12 cellular contexts compared by ENCODE assay signal in genomic region chr4:104901438-104901837, GRCh38.
DNase-seq lines count a peak whose midpoint lies in the region; FAIRE-seq and TF ChIP-seq lines count a peak whose summit lies in the region.
"Had no signal": no experiment of that assay in that cellular context is flagged by ENCODE, and none has a peak within 500 bp of the region (broad histone marks: within the 10 kb centered on the region; RNA-seq: fewer than 3 reads in every experiment).

No MANE protein-coding gene starts in this region.

- H3K79me2 ChIP-seq in astrocyte (ENCODE audit: insufficient read depth, low read length), result no peaks in the 10 kb centered on the region

- no peaks in the 10 kb centered on the region for H3K9me3 ChIP-seq in astrocyte (ENCODE audit: insufficient read depth, low read depth, low read length)
- H3K9me3 ChIP-seq: heart right ventricle, SJSA1 had no signal

- peaks cover 3% of the 10 kb centered on the region for H3K27me3 Mint-ChIP-seq in astrocyte (ENCODE audit: low read depth, unreplicated experiment)
- H3K27me3 Mint-ChIP-seq in activated CD4-positive, alpha-beta T cell treated with anti-CD3 and anti-CD28 coated beads, Interleukin-2, amount 10 ng/mL, durations not matched to agents 7 days and 5 days, result peaks cover 14% of the 10 kb centered on the region
- no peaks in the 10 kb centered on the region for H3K27me3 Mint-ChIP-seq in endothelial cell (ENCODE audit: unreplicated experiment)

- H3K27ac ChIP-seq in astrocyte (ENCODE audit: low read depth, low read length), result no peak overlapping the region
- H3K27ac ChIP-seq: BLaER1 treated with 17β-estradiol and CSF1 and Interleukin-3, amounts not matched to agents 10 nM and 100 nM; heart right ventricle; SJSA1 had no signal

- H3K4me1 Mint-ChIP-seq in astrocyte (ENCODE audit: low read depth, unreplicated experiment) (no peaks in the 10 kb centered on the region), endothelial cell (ENCODE audit: unreplicated experiment) (no peaks in the 10 kb centered on the region)
- H3K4me1 Mint-ChIP-seq in activated CD4-positive, alpha-beta T cell treated with anti-CD3 and anti-CD28 coated beads, Interleukin-2, amount 10 ng/mL, durations not matched to agents 7 days and 5 days, result peaks cover 4% of the 10 kb centered on the region

- H3K4me3 ChIP-seq in LNCaP clone FGC (ENCODE audit: low read depth, low read length), result no peak overlapping the region
- H3K4me3 ChIP-seq in astrocyte (ENCODE audit: insufficient read depth, low read depth, low read length), result no peak overlapping the region
- H3K4me3 ChIP-seq: BLaER1 treated with 17β-estradiol and CSF1 and Interleukin-3, amounts not matched to agents 10 nM and 100 nM; heart right ventricle; SJSA1 had no signal

- H3K4me3 Mint-ChIP-seq in astrocyte (ENCODE audit: unreplicated experiment), result no peak overlapping the region
- H3K4me3 Mint-ChIP-seq in activated CD4-positive, alpha-beta T cell treated with anti-CD3 and anti-CD28 coated beads, Interleukin-2, amount 10 ng/mL, durations not matched to agents 7 days and 5 days, result no peak overlapping the region
- H3K4me3 Mint-ChIP-seq in endothelial cell (ENCODE audit: unreplicated experiment), result no peak overlapping the region

- CTCF ChIA-PET in activated CD4-positive, alpha-beta T cell treated with anti-CD3 and anti-CD28 coated beads, Interleukin-2, amount 10 ng/mL, durations not matched to agents 7 days and 5 days (lab: Charles Lee), result no interaction called here

- no peaks in the 10 kb centered on the region for H3K36me3 ChIP-seq in astrocyte (ENCODE audit: insufficient read depth, low read length)
- H3K36me3 ChIP-seq: BLaER1 treated with 17β-estradiol and CSF1 and Interleukin-3, amounts not matched to agents 10 nM and 100 nM; heart right ventricle; SJSA1 had no signal

- no peak overlapping the region for H3K27ac Mint-ChIP-seq in astrocyte (ENCODE audit: unreplicated experiment)
- H3K27ac Mint-ChIP-seq in activated CD4-positive, alpha-beta T cell treated with anti-CD3 and anti-CD28 coated beads, Interleukin-2, amount 10 ng/mL, durations not matched to agents 7 days and 5 days, result no peak overlapping the region
- no peak overlapping the region for H3K27ac Mint-ChIP-seq in endothelial cell (ENCODE audit: unreplicated experiment)

- POLR2A ChIA-PET in activated CD4-positive, alpha-beta T cell treated with anti-CD3 and anti-CD28 coated beads, Interleukin-2, amount 10 ng/mL, durations not matched to agents 7 days and 5 days (lab: Charles Lee), result no interaction called here

- no peak overlapping the region for H3K4me2 ChIP-seq in astrocyte (ENCODE audit: low read length)

- H3K36me3 Mint-ChIP-seq in astrocyte (ENCODE audit: low read depth, unreplicated experiment) (no peaks in the 10 kb centered on the region), endothelial cell (ENCODE audit: low read depth, unreplicated experiment) (no peaks in the 10 kb centered on the region)
- H3K36me3 Mint-ChIP-seq in activated CD4-positive, alpha-beta T cell treated with anti-CD3 and anti-CD28 coated beads, Interleukin-2, amount 10 ng/mL, durations not matched to agents 7 days and 5 days (ENCODE audit: low read depth), result no peaks in the 10 kb centered on the region

- no peaks in the 10 kb centered on the region for H4K20me1 ChIP-seq in astrocyte (ENCODE audit: insufficient read depth, low read length)
- H4K20me1 ChIP-seq: BLaER1 treated with 17β-estradiol and CSF1 and Interleukin-3, amounts not matched to agents 10 nM and 100 nM had no signal

- no peaks in the 10 kb centered on the region for H3K27me3 ChIP-seq in astrocyte (ENCODE audit: insufficient read depth, low read length)
- H3K27me3 ChIP-seq: BLaER1 treated with 17β-estradiol and CSF1 and Interleukin-3, amounts not matched to agents 10 nM and 100 nM; SJSA1 had no signal

- peak overlapping the region; percentile 21 for H2AFZ ChIP-seq in astrocyte (ENCODE audit: low read depth, low read length)

- DNase-seq in COR-L47 (lab: John Stamatoyannopoulos, UW) (peak; percentile 29), LNCaP clone FGC (ENCODE audit: low read depth) (no peak), astrocyte (ENCODE audit: low read depth) (peak; percentile 46), inferior parietal cortex (ENCODE audit: extremely low spot score) (peak; percentile 70), T-helper 2 cell (no peak), endothelial cell (ENCODE audit: low spot score) (no peak), KG1 (lab: John Stamatoyannopoulos, UW) (no peak)
- no peak for DNase-seq in activated CD4-positive, alpha-beta T cell treated with anti-CD3 and anti-CD28 coated beads, Interleukin-2, amount 10 ng/mL, durations not matched to agents 7 days and 5 days
- DNase-seq: trophoblast cell had no signal

- no peak overlapping the region for H3K9ac ChIP-seq in astrocyte (ENCODE audit: low read length)
- H3K9ac ChIP-seq: BLaER1 treated with 17β-estradiol and CSF1 and Interleukin-3, amounts not matched to agents 10 nM and 100 nM had no signal

- peaks cover 2% of the 10 kb centered on the region for H3K9me3 Mint-ChIP-seq in astrocyte (ENCODE audit: unreplicated experiment)
- H3K9me3 Mint-ChIP-seq in activated CD4-positive, alpha-beta T cell treated with anti-CD3 and anti-CD28 coated beads, Interleukin-2, amount 10 ng/mL, durations not matched to agents 7 days and 5 days, result peaks cover 12% of the 10 kb centered on the region
- H3K9me3 Mint-ChIP-seq in endothelial cell (ENCODE audit: unreplicated experiment), result no peaks in the 10 kb centered on the region

- no peak for FAIRE-seq in astrocyte (lab: Jason Lieb, UNC)

- TF ChIP-seq CTCF in LNCaP clone FGC (IDR thresholded peaks at IDR 0.05; ENCODE audit: control insufficient read depth, extremely low read depth, insufficient read depth) (peak; percentile 22; the same call in 1 of the 2 replicates), astrocyte (IDR thresholded peaks at IDR 0.05; ENCODE audit: insufficient read depth, low read depth, low read length) (no peak), endothelial cell (IDR thresholded peaks at IDR 0.05; ENCODE audit: unreplicated experiment) (no peak)

- peaks cover 14% of the 10 kb centered on the region for H3K4me1 ChIP-seq in astrocyte (ENCODE audit: insufficient read depth, low read length)
- H3K4me1 ChIP-seq: heart right ventricle had no signal

Comparison
In these comparisons a context has a peak if more than half of its experiments do, and no peak if none do; other contexts are left out.
1. DNase-seq: peak in COR-L47 (single experiment), astrocyte (single experiment) and inferior parietal cortex (single experiment); none in LNCaP clone FGC (single experiment), T-helper 2 cell (0 of 5), activated CD4-positive, alpha-beta T cell treated with anti-CD3 and anti-CD28 coated beads, Interleukin-2, amount 10 ng/mL, durations not matched to agents 7 days and 5 days (single experiment), endothelial cell (single experiment) and KG1 (single experiment).